22 cellular contexts compared by ENCODE assay signal in genomic region chr9:68480807-68481206, GRCh38. TPM values are rescaled to one million over a fixed set of nuclear protein-coding genes. Genes with fewer than 3 reads are reported as not detected.
A peak's percentile ranks its signal among the peaks of the same experiment; 100 is the strongest.
DNase-seq lines count a peak whose midpoint lies in the region; ATAC-seq and TF ChIP-seq lines count a peak whose summit lies in the region.
"Had no signal": no experiment of that assay in that cellular context is flagged by ENCODE, and none has a peak within 500 bp of the region (broad histone marks: within the 10 kb centered on the region; RNA-seq: fewer than 3 reads in every experiment).

No MANE protein-coding gene starts in this region.

- H3K56ac ChIP-seq in IMR-90 (ENCODE audit: extremely low read depth, insufficient read depth, low read length), result no peak overlapping the region

- H3K14ac ChIP-seq in IMR-90 (replicated peaks; ENCODE audit: low read depth, low read length), result no peak overlapping the region

- CTCF ChIA-PET in IMR-90 (lab: Yijun Ruan, JAX), result no interaction called here

- TF ChIP-seq POLR2A in IMR-90 (IDR thresholded peaks at IDR 0.05; ENCODE audit: low read depth, low read length) (no peak), esophagus squamous epithelium (IDR thresholded peaks at IDR 0.05) (no peak)

- H3K18ac ChIP-seq in IMR-90 (ENCODE audit: low read depth, low read length), result peak overlapping the region; percentile 70; the same call in 1 of the 2 replicates

- no peak for TF ChIP-seq RAD21 in IMR-90 (IDR thresholded peaks at IDR 0.05; ENCODE audit: low read length)

- H4K5ac ChIP-seq in IMR-90 (ENCODE audit: low read depth, low read length), result no peak overlapping the region

- no peak overlapping the region for H3K4ac ChIP-seq in IMR-90 (ENCODE audit: low read depth, low read length)

- DNase-seq in IMR-90 (peak; percentile 52), fibroblast of villous mesenchyme (ENCODE audit: low read depth) (peak; percentile 49), esophagus squamous epithelium (lab: John Stamatoyannopoulos, UW) (no peak), RPMI8226 (no peak), AG08395 (ENCODE audit: low spot score) (no peak)
- DNase-seq: ACHN; AML-193; C1 segment of cervical spinal cord; CD8-positive, alpha-beta T cell; DND-41; HCEC 1CT; NCI-H1105; NCI-H2029 treated with DMSO at 0.1 percent for 48 hours; NCI-H226; NCI-H510A treated with DMSO at 0.1 percent for 48 hours; NCI-H774; Peyer's patch; SJCRH30 had no signal

- dilution Hi-C loops in IMR-90 (cut with HindIII; ENCODE audit: low sequenced_read_pairs, unreplicated experiment), result no loop called here

- no peak overlapping the region for H4K8ac ChIP-seq in IMR-90 (ENCODE audit: low read depth in 2 of 2, low read length in 2 of 2)

- POLR2A ChIA-PET in IMR-90 (lab: Charles Lee; ENCODE audit: unreplicated experiment), result no interaction called here

- H2BK15ac ChIP-seq in IMR-90 (ENCODE audit: low read depth, low read length), result no peak overlapping the region

- H3K9me1 ChIP-seq in IMR-90 (ENCODE audit: insufficient read depth, low read length), result no peaks in the 10 kb centered on the region

- BruUV-seq in IMR-90 (replicated peaks; lab: Mats Ljungman, UMichigan), result no TSS peak

- no peaks in the 10 kb centered on the region for H3K9me3 ChIP-seq in IMR-90 (ENCODE audit: control insufficient read depth, insufficient read depth, low read length)
- no peaks in the 10 kb centered on the region for H3K9me3 ChIP-seq in esophagus squamous epithelium
- H3K9me3 ChIP-seq: Peyer's patch had no signal

- peaks cover 6% of the 10 kb centered on the region for H3K4me1 ChIP-seq in IMR-90 (ENCODE audit: control insufficient read depth, insufficient read depth, low read length)
- peaks cover 33% of the 10 kb centered on the region for H3K4me1 ChIP-seq in rectal smooth muscle tissue (ENCODE audit: control insufficient read depth, insufficient read depth, low read length)
- peaks cover 0 to 12% (median 0%) of the 10 kb centered on the region in 3 donors for H3K4me1 ChIP-seq in esophagus squamous epithelium
- H3K4me1 ChIP-seq: Peyer's patch had no signal

- peak overlapping the region; percentile 67 for H2BK5ac ChIP-seq in IMR-90 (ENCODE audit: low read depth, low read length, poor library complexity, severe bottlenecking)

- H2AFZ ChIP-seq in IMR-90 (replicated peaks; ENCODE audit: low read length, poor library complexity), result no peak overlapping the region
- H2AFZ ChIP-seq: GM23338 had no signal

- no peaks in the 10 kb centered on the region for H3K79me1 ChIP-seq in IMR-90 (ENCODE audit: low read depth in 1 of 2, low read length in 2 of 2)

- H4K20me1 ChIP-seq in IMR-90 (ENCODE audit: insufficient read depth, low read length), result no peaks in the 10 kb centered on the region

- no peak for TF ChIP-seq CTCF in IMR-90 (conservative IDR thresholded peaks at IDR 0.05; ENCODE audit: low read depth, low read length)
- TF ChIP-seq CTCF in fibroblast of villous mesenchyme (IDR thresholded peaks at IDR 0.05; ENCODE audit: insufficient read depth, low read depth, low read length), result no peak
- no peak for TF ChIP-seq CTCF in esophagus squamous epithelium (IDR thresholded peaks at IDR 0.05)

- 20% methylated on average over 3 of the region's 3 CpGs; no CpG with 5 or more reads in 1 of the 2 experiments for WGBS in IMR-90 (ENCODE audit: extremely low coverage in 2 of 2, insufficient read length in 1 of 2), 2 experiments
- WGBS in esophagus squamous epithelium, 2 donors, result 41 to 59% methylated on average over 3 of the region's 3 CpGs

- H2AK5ac ChIP-seq in IMR-90 (ENCODE audit: low read depth, low read length), result no peak overlapping the region

- in situ Hi-C loops in IMR-90 (cut with MboI; ENCODE audit: low sequenced_read_pairs), result no loop called here

- peak; percentile 95 for ATAC-seq in IMR-90 (ENCODE audit: low read depth)
- no peak for ATAC-seq in GM19324 (IDR thresholded peaks at IDR 0.05; ENCODE audit: low FRiP score, unreplicated experiment)
- ATAC-seq: CD8-positive, alpha-beta T cell; GM23338 had no signal

- intact Hi-C loops in IMR-90 (cut with micrococcal nuclease), result no loop called here
- intact Hi-C loops in esophagus squamous epithelium (cut with DNase I), result no loop called here

- H3K4me3 ChIP-seq in IMR-90 (ENCODE audit: insufficient read depth, low read depth, low read length) (peak overlapping the region; percentile 18; the same call in 1 of the 2 replicates), fibroblast of villous mesenchyme (ENCODE audit: low read depth, low read length) (no peak overlapping the region), rectal smooth muscle tissue (ENCODE audit: low read length) (no peak overlapping the region), esophagus squamous epithelium (no peak overlapping the region)
- H3K4me3 ChIP-seq: GM23338, Peyer's patch, SJCRH30 had no signal

- no peak overlapping the region for H2BK20ac ChIP-seq in IMR-90 (ENCODE audit: low read depth, low read length)

- no peak overlapping the region for H2BK120ac ChIP-seq in IMR-90 (ENCODE audit: low read depth, low read length)

- H3K27me3 ChIP-seq in IMR-90 (ENCODE audit: control insufficient read depth, insufficient read depth, low read length), result no peaks in the 10 kb centered on the region
- H3K27me3 ChIP-seq in rectal smooth muscle tissue (ENCODE audit: control insufficient read depth, insufficient read depth, low read length), result no peaks in the 10 kb centered on the region
- H3K27me3 ChIP-seq in esophagus squamous epithelium, result no peaks in the 10 kb centered on the region
- H3K27me3 ChIP-seq: Peyer's patch, SJCRH30 had no signal

- H2AK9ac ChIP-seq in IMR-90 (replicated peaks; ENCODE audit: low read depth, low read length, poor library complexity), result no peak overlapping the region

- H3K4me2 ChIP-seq in IMR-90 (ENCODE audit: low read depth, low read length), result peak overlapping the region; percentile 91
- H3K4me2 ChIP-seq: GM23338, KMS-11 had no signal

- no peak overlapping the region for H4K91ac ChIP-seq in IMR-90 (ENCODE audit: insufficient read depth, low read depth, low read length)

- H3K27ac ChIP-seq in IMR-90 (ENCODE audit: insufficient read depth, low read length) (no peak overlapping the region), rectal smooth muscle tissue (ENCODE audit: low read depth, low read length) (peak overlapping the region; percentile 64), esophagus squamous epithelium (peak overlapping the region in 2 of 4 donors; percentile 55 to 67)
- H3K27ac ChIP-seq: KMS-11, SJCRH30 had no signal

- H3K36me3 ChIP-seq in IMR-90 (ENCODE audit: control insufficient read depth, insufficient read depth, low read length), result no peaks in the 10 kb centered on the region
- H3K36me3 ChIP-seq in rectal smooth muscle tissue (ENCODE audit: control insufficient read depth, insufficient read depth, low read length), result peaks cover 5% of the 10 kb centered on the region
- peaks cover 0 to 10% (median 0%) of the 10 kb centered on the region in 3 donors for H3K36me3 ChIP-seq in esophagus squamous epithelium
- H3K36me3 ChIP-seq: Peyer's patch had no signal

- H3K9ac ChIP-seq in IMR-90 (ENCODE audit: low read depth, low read length) (no peak overlapping the region), rectal smooth muscle tissue (ENCODE audit: low read length) (no peak overlapping the region)
- H3K9ac ChIP-seq: KMS-11 had no signal

- H3K23ac ChIP-seq in IMR-90 (ENCODE audit: low read depth, low read length), result no peak overlapping the region

TF ChIP-seq in IMR-90, 13 proteins besides CTCF, POLR2A, EP300 and RAD21:
- TF ChIP-seq CHD1 (IDR thresholded peaks at IDR 0.05; ENCODE audit: low read depth, low read length) (no peak), BHLHE40 (IDR thresholded peaks at IDR 0.05; ENCODE audit: low read depth, low read length) (no peak), NFE2L2 (IDR thresholded peaks at IDR 0.05; ENCODE audit: low read depth, low read length) (no peak), ELK1 (IDR thresholded peaks at IDR 0.05; ENCODE audit: borderline replicate concordance, low read depth, low read length) (no peak), SMC3 (IDR thresholded peaks at IDR 0.05; ENCODE audit: low read depth, low read length) (no peak), FOS (IDR thresholded peaks at IDR 0.05; ENCODE audit: low read depth, low read length) (no peak), MXI1 (IDR thresholded peaks at IDR 0.05; ENCODE audit: borderline replicate concordance, low read depth, low read length) (no peak), USF2 (IDR thresholded peaks at IDR 0.05; ENCODE audit: low read depth, low read length) (no peak), CEBPB (IDR thresholded peaks at IDR 0.05; ENCODE audit: low read depth, low read length) (no peak), MAZ (IDR thresholded peaks at IDR 0.05; ENCODE audit: borderline replicate concordance, low read depth, low read length) (no peak), RFX5 (IDR thresholded peaks at IDR 0.05; ENCODE audit: low read depth, low read length) (no peak), RCOR1 (IDR thresholded peaks at IDR 0.05; ENCODE audit: insufficient replicate concordance, low read length) (no peak), MAFK (IDR thresholded peaks at IDR 0.05; ENCODE audit: low read depth, low read length) (no peak)

RNA-seq across cellular contexts. Expression of gene TMEM252, which starts 59.9 kb away (rescaled TPM):
- not detected in 2 replicates for total RNA-seq in IMR-90 (2012; rRNA removed)
- not detected in 2 replicates for polyA plus RNA-seq in IMR-90 (2012; rRNA removed)
- polyA plus RNA-seq in IMR-90 (2012; cell fraction: cytosol; rRNA removed), result not detected in 2 replicates
- polyA plus RNA-seq in IMR-90 (2012; cell fraction: nucleus; rRNA removed; ENCODE audit: low replicate concordance), result not detected in 2 replicates
- not detected in 2 replicates for total RNA-seq in fibroblast of villous mesenchyme
- total RNA-seq in esophagus squamous epithelium, result not detected
- total RNA-seq: CD8-positive, alpha-beta T cell; GM23338 had no signal
- polyA plus RNA-seq: GM23338 had no signal

Comparison
In these comparisons a context has a peak if more than half of its experiments do, and no peak if none do; other contexts are left out.
1. DNase-seq: peak in IMR-90 (single experiment) and fibroblast of villous mesenchyme (single experiment); none in esophagus squamous epithelium (single experiment), RPMI8226 (single experiment) and AG08395 (single experiment).